22 cellular contexts compared by ENCODE assay signal in genomic region chr15:38991701-38992100, GRCh38.
A peak's percentile ranks its signal among the peaks of the same experiment; 100 is the strongest.
DNase-seq lines count a peak whose midpoint lies in the region; ATAC-seq, FAIRE-seq and TF ChIP-seq lines count a peak whose summit lies in the region.
"Had no signal": no experiment of that assay in that cellular context is flagged by ENCODE, and none has a peak within 500 bp of the region (broad histone marks: within the 10 kb centered on the region; RNA-seq: fewer than 3 reads in every experiment).

No MANE protein-coding gene starts in this region.

- H3K36me3 ChIP-seq in ACC112 (ENCODE audit: insufficient read depth, low read length) (no peaks in the 10 kb centered on the region), mesendoderm (ENCODE audit: control insufficient read depth, insufficient read depth, low read length) (no peaks in the 10 kb centered on the region), prostate gland (no peaks in the 10 kb centered on the region)
- H3K36me3 ChIP-seq: tibial nerve, WERI-Rb-1 had no signal

- H3K79me1 ChIP-seq in mesendoderm (ENCODE audit: low read length): no peaks in the 10 kb centered on the region

- no peaks in the 10 kb centered on the region for H3K9me3 ChIP-seq in prostate gland
- H3K9me3 ChIP-seq: tibial nerve had no signal

- H3K56ac ChIP-seq in mesendoderm (ENCODE audit: low read length): no peak overlapping the region

- no peaks in the 10 kb centered on the region for H3K36me3 Mint-ChIP-seq in activated CD8-positive, alpha-beta memory T cell treated with anti-CD3 and anti-CD28 coated beads, Interleukin-2, amount 10 ng/mL, durations not matched to agents 7 days and 5 days
- H3K36me3 Mint-ChIP-seq: activated CD4-positive, alpha-beta memory T cell treated with anti-CD3 and anti-CD28 coated beads for 36 hours; activated naive CD8-positive, alpha-beta T cell treated with anti-CD3 and anti-CD28 coated beads for 36 hours; naive thymus-derived CD4-positive, alpha-beta T cell had no signal

- H4K8ac ChIP-seq in mesendoderm (ENCODE audit: low read depth, low read length): no peak overlapping the region

- H3K4ac ChIP-seq in mesendoderm (ENCODE audit: low read depth, low read length): no peak overlapping the region

- no peak overlapping the region for H2BK5ac ChIP-seq in mesendoderm (ENCODE audit: low read length)

- TF ChIP-seq POLR2A in prostate gland (IDR thresholded peaks at IDR 0.05): no peak

- no peak overlapping the region for H4K5ac ChIP-seq in mesendoderm (ENCODE audit: low read length)

- no peak overlapping the region for H3K4me3 Mint-ChIP-seq in activated CD8-positive, alpha-beta memory T cell treated with anti-CD3 and anti-CD28 coated beads, Interleukin-2, amount 10 ng/mL, durations not matched to agents 7 days and 5 days
- H3K4me3 Mint-ChIP-seq: activated CD4-positive, alpha-beta memory T cell treated with anti-CD3 and anti-CD28 coated beads for 36 hours; activated naive CD8-positive, alpha-beta T cell treated with anti-CD3 and anti-CD28 coated beads for 36 hours; CD4-positive, alpha-beta T cell; central memory CD8-positive, alpha-beta T cell; effector memory CD8-positive, alpha-beta T cell; naive thymus-derived CD4-positive, alpha-beta T cell had no signal

- no peaks in the 10 kb centered on the region for H3K4me1 Mint-ChIP-seq in activated CD8-positive, alpha-beta memory T cell treated with anti-CD3 and anti-CD28 coated beads, Interleukin-2, amount 10 ng/mL, durations not matched to agents 7 days and 5 days
- H3K4me1 Mint-ChIP-seq: activated naive CD8-positive, alpha-beta T cell treated with anti-CD3 and anti-CD28 coated beads for 36 hours; central memory CD8-positive, alpha-beta T cell had no signal

- H2BK120ac ChIP-seq in mesendoderm (ENCODE audit: low read depth, low read length): no peak overlapping the region

- no peak overlapping the region for H3K18ac ChIP-seq in mesendoderm (ENCODE audit: low read length)

- peaks cover 5% of the 10 kb centered on the region for H3K27me3 Mint-ChIP-seq in activated CD8-positive, alpha-beta memory T cell treated with anti-CD3 and anti-CD28 coated beads, Interleukin-2, amount 10 ng/mL, durations not matched to agents 7 days and 5 days
- H3K27me3 Mint-ChIP-seq: effector memory CD8-positive, alpha-beta T cell; progenitor cell of endocrine pancreas had no signal

- no peak for TF ChIP-seq CTCF in prostate gland (IDR thresholded peaks at IDR 0.05)

- no peak for FAIRE-seq in HTR-8/SVneo (lab: Jason Lieb, UNC)
- FAIRE-seq: A204.1 had no signal

- peak overlapping the region; percentile 80 for H2AFZ ChIP-seq in ACC112 (ENCODE audit: low read length, unreplicated experiment)

- H3K4me2 ChIP-seq in mesendoderm (ENCODE audit: low read length): no peak overlapping the region

- no peaks in the 10 kb centered on the region for H3K9me3 Mint-ChIP-seq in activated CD8-positive, alpha-beta memory T cell treated with anti-CD3 and anti-CD28 coated beads, Interleukin-2, amount 10 ng/mL, durations not matched to agents 7 days and 5 days (ENCODE audit: low read depth)
- H3K9me3 Mint-ChIP-seq: activated CD4-positive, alpha-beta memory T cell treated with anti-CD3 and anti-CD28 coated beads for 36 hours; activated naive CD8-positive, alpha-beta T cell treated with anti-CD3 and anti-CD28 coated beads for 36 hours; CD4-positive, alpha-beta T cell; central memory CD8-positive, alpha-beta T cell; effector memory CD8-positive, alpha-beta T cell had no signal

- intact Hi-C loops in prostate gland (cut with DNase I): loop anchor here (5.0 to 10.0 kb wide), 3 partner anchors 47 to 583 kb away; no protein-coding TSS in a partner anchor

- CTCF ChIA-PET in activated CD8-positive, alpha-beta memory T cell treated with anti-CD3 and anti-CD28 coated beads, Interleukin-2, amount 10 ng/mL, durations not matched to agents 7 days and 5 days (lab: Charles Lee): no interaction called here

- no peaks in the 10 kb centered on the region for H3K27me3 ChIP-seq in ACC112 (ENCODE audit: insufficient read depth, low read length)
- H3K27me3 ChIP-seq in mesendoderm (ENCODE audit: insufficient read depth, low read length, poor library complexity): no peaks in the 10 kb centered on the region
- no peaks in the 10 kb centered on the region for H3K27me3 ChIP-seq in prostate gland (replicated peaks; ENCODE audit: insufficient read depth)
- H3K27me3 ChIP-seq: tibial nerve had no signal

- H3K79me2 ChIP-seq in ACC112 (ENCODE audit: control insufficient read depth, insufficient read depth, low read length, unreplicated experiment) (no peaks in the 10 kb centered on the region), mesendoderm (ENCODE audit: control insufficient read depth, insufficient read depth, low read length) (no peaks in the 10 kb centered on the region)

- DNase-seq in HTR-8/SVneo (ENCODE audit: insufficient read length, low spot score): peak; percentile 14
- DNase-seq in dermis blood vessel endothelial cell: peak; percentile 12
- peak; percentile 13 for DNase-seq in mesendoderm
- no peak for DNase-seq in prostate gland (ENCODE audit: low spot score)
- DNase-seq in stimulated activated CD4-positive, alpha-beta T cell treated with anti-CD3 and anti-CD28 coated beads, Interleukin-4, amount 100 ng/mL, for 1 hour: no peak
- DNase-seq in activated CD8-positive, alpha-beta memory T cell treated with anti-CD3 and anti-CD28 coated beads, Interleukin-2, amount 10 ng/mL, durations not matched to agents 7 days and 5 days: no peak
- DNase-seq: activated CD4-positive, alpha-beta memory T cell treated with anti-CD3 and anti-CD28 coated beads for 36 hours; activated naive CD8-positive, alpha-beta T cell treated with anti-CD3 and anti-CD28 coated beads for 36 hours; activated T-cell treated with anti-CD3 and anti-CD28 coated beads, Interleukin-2, amount 50 U/mL, for 48 hours; CD4-positive, alpha-beta T cell; effector memory CD8-positive, alpha-beta T cell; naive thymus-derived CD4-positive, alpha-beta T cell; NCI-H1436; stimulated activated CD4-positive, alpha-beta T cell treated with anti-CD3 and anti-CD28 coated beads, Interleukin-15, amount 100 ng/mL, for 24 hours; stimulated activated naive CD4-positive, alpha-beta T cell treated with Interleukin-2 at 50 U/mL for 16 hours had no signal

- no peak overlapping the region for H3K9ac ChIP-seq in mesendoderm (ENCODE audit: low read length)

- H3K4me3 ChIP-seq in ACC112 (ENCODE audit: low read depth, low read length) (no peak overlapping the region), mesendoderm (ENCODE audit: low read length) (no peak overlapping the region), prostate gland (no peak overlapping the region)
- H3K4me3 ChIP-seq: tibial nerve had no signal

- no peak overlapping the region for H2BK15ac ChIP-seq in mesendoderm (replicated peaks; ENCODE audit: low read depth)

- H3K4me1 ChIP-seq in ACC112 (ENCODE audit: control insufficient read depth, insufficient read depth, low read length, unreplicated experiment) (peaks cover 40% of the 10 kb centered on the region), mesendoderm (ENCODE audit: control insufficient read depth, low read depth, low read length) (no peaks in the 10 kb centered on the region), prostate gland (replicated peaks) (no peaks in the 10 kb centered on the region)

- WGBS in mesendoderm (ENCODE audit: extremely low coverage, insufficient coverage, low lambda C conversion rate): no CpG with 5 or more reads among the region's 2 CpGs
- 73% methylated on average over 2 of the region's 2 CpGs for WGBS in prostate gland

- no peak overlapping the region for H2AK5ac ChIP-seq in mesendoderm (ENCODE audit: low read length)

- H3K27ac Mint-ChIP-seq in activated CD8-positive, alpha-beta memory T cell treated with anti-CD3 and anti-CD28 coated beads, Interleukin-2, amount 10 ng/mL, durations not matched to agents 7 days and 5 days: no peak overlapping the region
- H3K27ac Mint-ChIP-seq: activated CD4-positive, alpha-beta memory T cell treated with anti-CD3 and anti-CD28 coated beads for 36 hours; activated naive CD8-positive, alpha-beta T cell treated with anti-CD3 and anti-CD28 coated beads for 36 hours; CD4-positive, alpha-beta T cell; effector memory CD8-positive, alpha-beta T cell; naive thymus-derived CD4-positive, alpha-beta T cell had no signal

- H3K27ac ChIP-seq in ACC112 (ENCODE audit: low read depth, low read length) (no peak overlapping the region; the same call in 1 of the 2 replicates), mesendoderm (ENCODE audit: low read depth, low read length) (no peak overlapping the region), prostate gland (no peak overlapping the region)
- H3K27ac ChIP-seq: tibial nerve, WERI-Rb-1 had no signal

- H3K23ac ChIP-seq in mesendoderm (ENCODE audit: low read length): no peak overlapping the region

- ATAC-seq in HG02642 (IDR thresholded peaks at IDR 0.05; ENCODE audit: poor library complexity, unreplicated experiment): no peak
- no peak for ATAC-seq in activated CD8-positive, alpha-beta memory T cell treated with anti-CD3 and anti-CD28 coated beads, Interleukin-2, amount 10 ng/mL, durations not matched to agents 7 days and 5 days
- ATAC-seq: effector memory CD8-positive, alpha-beta T cell; naive thymus-derived CD4-positive, alpha-beta T cell had no signal

Comparison
In these comparisons a context has a peak if more than half of its experiments do, and no peak if none do; other contexts are left out.
1. DNase-seq: peak in HTR-8/SVneo (single experiment), dermis blood vessel endothelial cell (single experiment) and mesendoderm (single experiment); none in prostate gland (single experiment), stimulated activated CD4-positive, alpha-beta T cell treated with anti-CD3 and anti-CD28 coated beads, Interleukin-4, amount 100 ng/mL, for 1 hour (single experiment) and activated CD8-positive, alpha-beta memory T cell treated with anti-CD3 and anti-CD28 coated beads, Interleukin-2, amount 10 ng/mL, durations not matched to agents 7 days and 5 days (single experiment).